In the genomic region with DNA sequence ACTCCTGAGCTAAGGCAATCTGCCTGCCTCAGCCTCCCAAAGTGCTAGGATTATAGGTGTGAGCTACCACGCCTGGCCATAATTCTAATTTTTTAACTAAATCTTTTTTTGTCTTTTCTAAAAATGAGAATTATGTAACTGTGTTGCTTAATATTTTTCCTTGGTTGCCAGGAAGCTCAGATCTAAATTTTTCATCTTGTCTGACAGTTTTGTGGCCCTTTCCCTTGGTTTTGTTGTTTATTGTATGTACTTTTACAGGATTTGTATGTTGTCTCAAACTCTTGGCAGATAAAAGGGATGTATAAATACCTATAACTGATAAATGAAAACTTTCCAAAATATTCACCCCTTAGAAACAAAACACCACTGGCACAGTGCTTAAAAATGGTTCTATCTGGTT, we compare ENCODE assay signal across 14 cellular contexts.
"Had no signal": no experiment of that assay in that cellular context is flagged by ENCODE, and none has a peak within 500 bp of the region (broad histone marks: within the 10 kb centered on the region; RNA-seq: fewer than 3 reads in every experiment).

No MANE protein-coding gene starts in this region.

- DNase-seq: activated CD4-positive, alpha-beta memory T cell treated with anti-CD3 and anti-CD28 coated beads for 36 hours; activated effector memory CD4-positive, alpha-beta T cell treated with anti-CD3 and anti-CD28 coated beads, Interleukin-2, amount 50 U/mL, for 16 hours; activated T-cell treated with anti-CD3 and anti-CD28 coated beads, Interleukin-2, amount 50 U/mL, for 4 hours; anterior cingulate cortex; hippocampal formation; mammary epithelial cell; natural killer cell; right cardiac atrium; spleen; stimulated activated CD4-positive, alpha-beta T cell treated with anti-CD3 and anti-CD28 coated beads, Interleukin-1b, Interleukin-23, amount 100 ng/mL, for 48 hours; SW 1271 had no signal

- H3K27me3 Mint-ChIP-seq: activated CD4-positive, alpha-beta memory T cell treated with anti-CD3 and anti-CD28 coated beads for 36 hours; activated naive CD8-positive, alpha-beta T cell; stimulated activated memory B cell treated with anti-CD40 and anti-IgM and Interleukin-4, amounts not matched to agents 10 μg/mL and 1 μg/mL and 100 μg/mL, for 72 hours had no signal

- H3K4me1 Mint-ChIP-seq: natural killer cell; stimulated activated memory B cell treated with anti-CD40 and anti-IgM and Interleukin-4, amounts not matched to agents 10 μg/mL and 1 μg/mL and 100 μg/mL, for 72 hours had no signal

- ATAC-seq: activated T-cell treated with anti-CD3 and anti-CD28 coated beads, Interleukin-2, amount 50 U/mL, for 4 hours; esophagus mucosa; natural killer cell; right cardiac atrium; stimulated activated memory B cell treated with anti-CD40 and anti-IgM and Interleukin-4, amounts not matched to agents 10 μg/mL and 1 μg/mL and 100 μg/mL, for 72 hours had no signal

- H3K4me3 Mint-ChIP-seq: activated CD4-positive, alpha-beta memory T cell treated with anti-CD3 and anti-CD28 coated beads for 36 hours; activated naive CD8-positive, alpha-beta T cell; activated T-cell treated with anti-CD3 and anti-CD28 coated beads, Interleukin-2, amount 50 U/mL, for 4 hours; natural killer cell; stimulated activated memory B cell treated with anti-CD40 and anti-IgM and Interleukin-4, amounts not matched to agents 10 μg/mL and 1 μg/mL and 100 μg/mL, for 72 hours had no signal

- H3K27me3 ChIP-seq: spleen had no signal

- H3K4me3 ChIP-seq: spleen had no signal

- H3K36me3 ChIP-seq: spleen had no signal

- H3K9me3 ChIP-seq: spleen had no signal

- H3K27ac ChIP-seq: spleen had no signal

- H3K27ac Mint-ChIP-seq: activated CD4-positive, alpha-beta memory T cell treated with anti-CD3 and anti-CD28 coated beads for 36 hours; activated naive CD8-positive, alpha-beta T cell; natural killer cell; stimulated activated memory B cell treated with anti-CD40 and anti-IgM and Interleukin-4, amounts not matched to agents 10 μg/mL and 1 μg/mL and 100 μg/mL, for 72 hours had no signal

- H3K9me3 Mint-ChIP-seq: activated CD4-positive, alpha-beta memory T cell treated with anti-CD3 and anti-CD28 coated beads for 36 hours; activated T-cell treated with anti-CD3 and anti-CD28 coated beads, Interleukin-2, amount 50 U/mL, for 4 hours; natural killer cell; stimulated activated memory B cell treated with anti-CD40 and anti-IgM and Interleukin-4, amounts not matched to agents 10 μg/mL and 1 μg/mL and 100 μg/mL, for 72 hours had no signal

- H3K36me3 Mint-ChIP-seq: activated CD4-positive, alpha-beta memory T cell treated with anti-CD3 and anti-CD28 coated beads for 36 hours; activated naive CD8-positive, alpha-beta T cell; natural killer cell; stimulated activated memory B cell treated with anti-CD40 and anti-IgM and Interleukin-4, amounts not matched to agents 10 μg/mL and 1 μg/mL and 100 μg/mL, for 72 hours had no signal
